Comparison of ENCODE assay signal across 11 cellular contexts in the genomic region with DNA sequence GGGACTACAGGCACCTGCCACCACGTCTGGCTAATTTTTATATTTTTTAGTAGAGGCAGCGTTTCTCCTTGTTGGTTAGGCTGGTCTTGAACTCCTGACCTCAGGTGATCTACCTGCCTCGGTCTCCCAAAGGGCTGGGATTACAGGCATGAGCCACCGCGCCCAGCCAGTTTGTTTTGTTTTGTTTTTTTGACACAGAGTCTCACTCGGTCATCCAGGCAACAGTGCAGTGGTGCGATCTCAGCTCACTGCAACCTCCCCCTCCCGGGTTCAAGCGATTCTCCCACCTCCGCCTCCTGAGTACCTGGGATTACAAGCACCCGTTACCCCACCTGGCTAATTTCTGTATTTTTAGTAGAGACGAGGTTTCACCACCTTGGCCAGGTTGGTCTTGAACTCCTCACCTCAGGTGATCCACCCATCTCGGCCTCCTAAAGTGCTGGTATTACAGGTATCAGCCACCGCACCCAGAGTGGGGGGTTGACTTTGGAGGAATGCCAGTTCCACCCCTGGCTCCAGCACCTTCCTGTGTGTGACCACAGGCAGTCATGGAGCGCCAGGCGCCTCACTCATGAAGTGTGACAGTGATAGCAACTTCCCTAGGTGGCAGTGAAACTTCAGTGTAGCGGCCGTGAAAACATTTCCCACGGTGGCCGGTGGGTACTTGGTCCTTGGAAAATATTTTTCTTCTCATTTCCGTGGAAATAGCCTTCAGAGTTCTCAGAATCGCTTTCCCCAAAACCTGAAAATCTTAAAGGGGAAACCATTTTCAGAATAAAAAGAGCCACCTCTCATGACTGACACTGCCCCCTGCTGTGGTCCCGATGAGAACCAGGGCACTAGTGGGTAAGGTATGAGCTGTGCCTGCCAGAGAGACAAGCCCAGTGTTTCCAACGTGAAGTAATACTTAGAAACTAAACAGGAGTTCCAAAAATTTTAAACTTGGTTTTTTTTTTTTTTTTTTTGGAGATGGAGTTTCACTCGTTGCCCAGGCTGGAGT. TPM values are rescaled to one million over a fixed set of nuclear protein-coding genes. Genes with fewer than 3 reads are reported as not detected.
DNase-seq lines count a peak whose midpoint lies in the region; ATAC-seq and TF ChIP-seq lines count a peak whose summit lies in the region.
"Had no signal": no experiment of that assay in that cellular context is flagged by ENCODE, and none has a peak within 500 bp of the region (broad histone marks: within the 10 kb centered on the region; RNA-seq: fewer than 3 reads in every experiment).

No MANE protein-coding gene starts in this region.

- no peaks in the 10 kb centered on the region for H3K27me3 ChIP-seq in SK-N-SH (ENCODE audit: insufficient read depth)

- peaks cover 1% of the 10 kb centered on the region for H3K9me3 Mint-ChIP-seq in activated naive CD8-positive, alpha-beta T cell treated with anti-CD3 and anti-CD28 coated beads for 36 hours
- H3K9me3 Mint-ChIP-seq in osteocyte (ENCODE audit: unreplicated experiment): peaks cover 13% of the 10 kb centered on the region
- H3K9me3 Mint-ChIP-seq: CD4-positive, alpha-beta T cell had no signal

- no peaks in the 10 kb centered on the region for H3F3A ChIP-seq in SK-N-SH (replicated peaks; ENCODE audit: insufficient read depth)

- no peaks in the 10 kb centered on the region for H3K9me2 ChIP-seq in SK-N-SH

- no peak overlapping the region for H2AFZ ChIP-seq in SK-N-SH (ENCODE audit: low read depth)

- peaks cover 34% of the 10 kb centered on the region for H3K27me3 Mint-ChIP-seq in activated naive CD8-positive, alpha-beta T cell treated with anti-CD3 and anti-CD28 coated beads for 36 hours
- peaks cover 42% of the 10 kb centered on the region for H3K27me3 Mint-ChIP-seq in osteocyte (ENCODE audit: unreplicated experiment)

- no peaks in the 10 kb centered on the region for H3K9me3 ChIP-seq in SK-N-SH

- H3K4me1 ChIP-seq in SK-N-SH (ENCODE audit: control insufficient read depth in 1 of 2, insufficient read depth in 2 of 2, low read depth in 1 of 2, low read length in 1 of 2): peaks cover 0 to 9% of the 10 kb centered on the region in 2 experiments; a peak in 1 of 4 replicates

- no peak overlapping the region for H3K4me2 ChIP-seq in SK-N-SH

- no peak for TF ChIP-seq RAD21 in SK-N-SH (IDR thresholded peaks at IDR 0.05; ENCODE audit: low read length)

- peak overlapping the region; percentile 38 for H3K27ac Mint-ChIP-seq in activated naive CD8-positive, alpha-beta T cell treated with anti-CD3 and anti-CD28 coated beads for 36 hours
- no peak overlapping the region for H3K27ac Mint-ChIP-seq in osteocyte (ENCODE audit: unreplicated experiment)
- H3K27ac Mint-ChIP-seq: CD4-positive, alpha-beta T cell had no signal

- TF ChIP-seq CTCF in SK-N-SH (IDR thresholded peaks at IDR 0.05): peak; percentile 31; the same call in 1 of the 2 replicates
- TF ChIP-seq CTCF in osteocyte (IDR thresholded peaks at IDR 0.05): no peak

- H3K79me2 ChIP-seq in SK-N-SH (ENCODE audit: insufficient read depth): no peaks in the 10 kb centered on the region

- peak overlapping the region; percentile 22 for H3K4me3 Mint-ChIP-seq in activated naive CD8-positive, alpha-beta T cell treated with anti-CD3 and anti-CD28 coated beads for 36 hours
- H3K4me3 Mint-ChIP-seq in osteocyte (ENCODE audit: unreplicated experiment): no peak overlapping the region

- no peak overlapping the region for H3K27ac ChIP-seq in SK-N-SH (ENCODE audit: low read depth in 2 of 2, low read length in 1 of 2)

- no peaks in the 10 kb centered on the region for H4K20me1 ChIP-seq in SK-N-SH (ENCODE audit: insufficient read depth)

- DNase-seq in SK-N-SH (no peak), Kasumi-1 (lab: John Stamatoyannopoulos, UW) (peak; percentile 37 to 57), osteocyte (ENCODE audit: extremely low spot score, unreplicated experiment) (peak; percentile 76), midbrain (lab: John Stamatoyannopoulos, UW) (no peak)
- no peak for DNase-seq in activated naive CD8-positive, alpha-beta T cell treated with anti-CD3 and anti-CD28 coated beads for 36 hours
- DNase-seq: activated T-cell treated with anti-CD3 and anti-CD28 coated beads for 4 hours, retina had no signal

- 42% methylated on average over 24 of the region's 25 CpGs for WGBS in SK-N-SH (ENCODE audit: low lambda C conversion rate)

- TF ChIP-seq EP300 in SK-N-SH (IDR thresholded peaks at IDR 0.05; ENCODE audit: borderline replicate concordance in 1 of 2, low read depth in 1 of 2, low read length in 1 of 2): no peak

- POLR2A ChIA-PET in SK-N-SH (lab: Yijun Ruan, JAX): no interaction called here

- H3K36me3 Mint-ChIP-seq in activated naive CD8-positive, alpha-beta T cell treated with anti-CD3 and anti-CD28 coated beads for 36 hours: peaks cover 12% of the 10 kb centered on the region
- H3K36me3 Mint-ChIP-seq in osteocyte (ENCODE audit: unreplicated experiment): no peaks in the 10 kb centered on the region

- no peaks in the 10 kb centered on the region for H3K36me3 ChIP-seq in SK-N-SH (replicated peaks in 1 of 2; ENCODE audit: control insufficient read depth in 1 of 2, insufficient read depth in 2 of 2, low read length in 1 of 2)

- peaks cover 36% of the 10 kb centered on the region for H3K4me1 Mint-ChIP-seq in activated naive CD8-positive, alpha-beta T cell treated with anti-CD3 and anti-CD28 coated beads for 36 hours
- no peaks in the 10 kb centered on the region for H3K4me1 Mint-ChIP-seq in osteocyte (ENCODE audit: unreplicated experiment)

- CTCF ChIA-PET in SK-N-SH (lab: Yijun Ruan, JAX): interaction anchor here (0.7 kb wide), 1 partner anchor 237 kb away, joined by 3 read pairs; no protein-coding TSS in a partner anchor

- no peak overlapping the region for H3K4me3 ChIP-seq in SK-N-SH (ENCODE audit: low read depth in 2 of 2, low read length in 1 of 2)

- ATAC-seq in SK-N-SH treated with all-trans-retinoic acid at 6 μM for 48 hours (no peak), HG03045 (IDR thresholded peaks at IDR 0.05; ENCODE audit: unreplicated experiment) (no peak), GM19324 (IDR thresholded peaks at IDR 0.05; ENCODE audit: low FRiP score, unreplicated experiment) (no peak)

- H3K9ac ChIP-seq in SK-N-SH: no peak overlapping the region

TF ChIP-seq in SK-N-SH, 30 proteins besides CTCF, POLR2A, EP300 and RAD21 (continues in another document):
- TF ChIP-seq, protein P1, sequence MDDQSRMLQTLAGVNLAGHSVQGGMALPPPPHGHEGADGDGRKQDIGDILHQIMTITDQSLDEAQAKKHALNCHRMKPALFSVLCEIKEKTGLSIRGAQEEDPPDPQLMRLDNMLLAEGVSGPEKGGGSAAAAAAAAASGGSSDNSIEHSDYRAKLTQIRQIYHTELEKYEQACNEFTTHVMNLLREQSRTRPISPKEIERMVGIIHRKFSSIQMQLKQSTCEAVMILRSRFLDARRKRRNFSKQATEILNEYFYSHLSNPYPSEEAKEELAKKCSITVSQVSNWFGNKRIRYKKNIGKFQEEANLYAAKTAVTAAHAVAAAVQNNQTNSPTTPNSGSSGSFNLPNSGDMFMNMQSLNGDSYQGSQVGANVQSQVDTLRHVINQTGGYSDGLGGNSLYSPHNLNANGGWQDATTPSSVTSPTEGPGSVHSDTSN (IDR thresholded peaks at IDR 0.05): no peak
- TF ChIP-seq SMC3 (IDR thresholded peaks at IDR 0.05; ENCODE audit: low read depth, low read length): no peak
- TF ChIP-seq TAF1 (IDR thresholded peaks at IDR 0.05; ENCODE audit: borderline replicate concordance, low read depth, low read length): no peak
- no peak for TF ChIP-seq NRF1 (IDR thresholded peaks at IDR 0.05; ENCODE audit: low read depth, low read length)
- TF ChIP-seq, protein P2, sequence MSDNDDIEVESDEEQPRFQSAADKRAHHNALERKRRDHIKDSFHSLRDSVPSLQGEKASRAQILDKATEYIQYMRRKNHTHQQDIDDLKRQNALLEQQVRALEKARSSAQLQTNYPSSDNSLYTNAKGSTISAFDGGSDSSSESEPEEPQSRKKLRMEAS (IDR thresholded peaks at IDR 0.05; ENCODE audit: low read depth): no peak
- no peak for TF ChIP-seq RFX5 (IDR thresholded peaks at IDR 0.05; ENCODE audit: low read length)
- TF ChIP-seq EZH2phosphoT487 (IDR thresholded peaks at IDR 0.05; ENCODE audit: borderline replicate concordance, low read depth): no peak
- no peak for TF ChIP-seq NFIC (IDR thresholded peaks at IDR 0.05; ENCODE audit: borderline replicate concordance)
- no peak for TF ChIP-seq MEF2A (IDR thresholded peaks at IDR 0.05; ENCODE audit: borderline replicate concordance, low read depth)

TF ChIP-seq in SK-N-SH treated with all-trans-retinoic acid at 6 μM for 48 hours, 23 proteins besides CTCF, POLR2A, EP300 and RAD21:
- no peak for TF ChIP-seq TOX (CRISPR knock-in tag; IDR thresholded peaks at IDR 0.05; ENCODE audit: borderline replicate concordance)

RNA-seq across cellular contexts. Expression of a gene that starts 48.6 kb away (rescaled TPM):
- polyA plus RNA-seq in SK-N-SH (2012; rRNA removed): 21.8 and 26.5 TPM in 2 replicates
- 13.0 and 18.1 TPM in 2 replicates for polyA plus RNA-seq in SK-N-SH (2012; cell fraction: cytosol; rRNA removed)
- 36.3 and 54.9 TPM in 2 replicates for polyA plus RNA-seq in SK-N-SH (2012; cell fraction: nucleus; rRNA removed)
- total RNA-seq in activated naive CD8-positive, alpha-beta T cell treated with anti-CD3 and anti-CD28 coated beads for 36 hours: 10 to 100 TPM; 54.0 to 56.7 TPM
- total RNA-seq in osteocyte: 15.0 and 15.7 TPM in 2 replicates

Comparison
In these comparisons a context has a peak if more than half of its experiments do, and no peak if none do; other contexts are left out.
1. DNase-seq: peak in Kasumi-1 (2 of 2) and osteocyte (single experiment); none in SK-N-SH (single experiment), activated naive CD8-positive, alpha-beta T cell treated with anti-CD3 and anti-CD28 coated beads for 36 hours (single experiment) and midbrain (single experiment).